In the genomic region with DNA sequence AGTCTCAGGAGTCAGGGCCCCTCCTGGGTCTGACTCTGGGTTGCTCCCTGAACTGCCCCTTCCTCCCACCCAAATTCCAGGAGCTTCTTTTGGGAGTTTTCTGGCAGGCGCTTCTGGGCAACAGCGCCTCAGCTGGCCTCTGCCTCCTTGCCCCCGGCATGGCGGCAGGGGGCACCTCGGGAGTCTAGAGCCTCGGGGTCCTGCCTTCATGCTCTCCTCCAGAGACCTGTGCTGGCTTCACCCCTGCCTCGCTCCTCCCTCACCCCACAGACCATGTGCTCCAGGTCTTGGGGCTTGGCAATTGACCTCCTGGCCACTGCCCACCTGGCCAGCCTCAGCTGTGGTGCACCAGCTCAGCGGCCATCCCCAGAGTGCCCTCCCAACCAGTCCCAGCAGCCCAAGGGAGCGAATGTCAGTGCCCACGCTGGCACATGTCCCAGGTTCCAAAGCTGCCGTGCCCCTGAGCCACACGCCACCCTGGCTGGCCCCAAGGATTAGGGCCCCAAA, we compare ENCODE assay signal across 16 cellular contexts.
"Had no signal": no experiment of that assay in that cellular context is flagged by ENCODE, and none has a peak within 500 bp of the region (broad histone marks: within the 10 kb centered on the region; RNA-seq: fewer than 3 reads in every experiment).

No MANE protein-coding gene starts in this region.

- ATAC-seq: activated CD4-positive, CD25-positive, alpha-beta regulatory T cell treated with anti-CD3 and anti-CD28 coated beads, Interleukin-2, amount 50 U/mL, for 24 hours; left lobe of liver; stimulated activated memory B cell treated with anti-CD40 and anti-IgM and Interleukin-4, amounts not matched to agents 10 μg/mL and 1 μg/mL and 100 μg/mL, for 72 hours had no signal

- DNase-seq: activated naive CD8-positive, alpha-beta T cell treated with anti-CD3 and anti-CD28 coated beads, Interleukin-2, amount 10 ng/mL, durations not matched to agents 7 days and 5 days; activated T-cell treated with anti-CD3 and anti-CD28 coated beads, Interleukin-2, amount 50 U/mL, for 48 hours; anterior cingulate cortex; cerebellar nuclear complex; glutamatergic neuron; mesenchymal stem cell; transverse colon had no signal

- H3K27me3 Mint-ChIP-seq: activated CD4-positive, alpha-beta memory T cell treated with anti-CD3 and anti-CD28 coated beads for 36 hours; stimulated activated memory B cell treated with anti-CD40 and anti-IgM and Interleukin-4, amounts not matched to agents 10 μg/mL and 1 μg/mL and 100 μg/mL, for 72 hours had no signal

- H3K27ac ChIP-seq: dorsolateral prefrontal cortex, esophagus muscularis mucosa, parathyroid adenoma, right atrium auricular region, transverse colon had no signal

- H3K27ac Mint-ChIP-seq: activated CD4-positive, alpha-beta memory T cell treated with anti-CD3 and anti-CD28 coated beads for 36 hours; activated naive CD8-positive, alpha-beta T cell treated with anti-CD3 and anti-CD28 coated beads, Interleukin-2, amount 10 ng/mL, durations not matched to agents 7 days and 5 days; stimulated activated memory B cell treated with anti-CD40 and anti-IgM and Interleukin-4, amounts not matched to agents 10 μg/mL and 1 μg/mL and 100 μg/mL, for 72 hours had no signal

- H3K27me3 ChIP-seq: dorsolateral prefrontal cortex, esophagus muscularis mucosa, right atrium auricular region, transverse colon had no signal

- H3K36me3 Mint-ChIP-seq: activated CD4-positive, alpha-beta memory T cell treated with anti-CD3 and anti-CD28 coated beads for 36 hours; activated naive CD8-positive, alpha-beta T cell treated with anti-CD3 and anti-CD28 coated beads, Interleukin-2, amount 10 ng/mL, durations not matched to agents 7 days and 5 days had no signal

- H3K4me3 ChIP-seq: dorsolateral prefrontal cortex, esophagus muscularis mucosa, right atrium auricular region, smooth muscle cell, transverse colon had no signal

- H3K4me1 ChIP-seq: parathyroid adenoma, transverse colon had no signal

- H3K4me3 Mint-ChIP-seq: activated CD4-positive, alpha-beta memory T cell treated with anti-CD3 and anti-CD28 coated beads for 36 hours; activated naive CD8-positive, alpha-beta T cell treated with anti-CD3 and anti-CD28 coated beads, Interleukin-2, amount 10 ng/mL, durations not matched to agents 7 days and 5 days; stimulated activated memory B cell treated with anti-CD40 and anti-IgM and Interleukin-4, amounts not matched to agents 10 μg/mL and 1 μg/mL and 100 μg/mL, for 72 hours had no signal

- H3K9me3 ChIP-seq: esophagus muscularis mucosa, right atrium auricular region, transverse colon had no signal

- H3K9me3 Mint-ChIP-seq: activated CD4-positive, alpha-beta memory T cell treated with anti-CD3 and anti-CD28 coated beads for 36 hours; activated naive CD8-positive, alpha-beta T cell treated with anti-CD3 and anti-CD28 coated beads, Interleukin-2, amount 10 ng/mL, durations not matched to agents 7 days and 5 days; stimulated activated memory B cell treated with anti-CD40 and anti-IgM and Interleukin-4, amounts not matched to agents 10 μg/mL and 1 μg/mL and 100 μg/mL, for 72 hours had no signal
